ENCODE assay signal across 17 cellular contexts in the genomic region with DNA sequence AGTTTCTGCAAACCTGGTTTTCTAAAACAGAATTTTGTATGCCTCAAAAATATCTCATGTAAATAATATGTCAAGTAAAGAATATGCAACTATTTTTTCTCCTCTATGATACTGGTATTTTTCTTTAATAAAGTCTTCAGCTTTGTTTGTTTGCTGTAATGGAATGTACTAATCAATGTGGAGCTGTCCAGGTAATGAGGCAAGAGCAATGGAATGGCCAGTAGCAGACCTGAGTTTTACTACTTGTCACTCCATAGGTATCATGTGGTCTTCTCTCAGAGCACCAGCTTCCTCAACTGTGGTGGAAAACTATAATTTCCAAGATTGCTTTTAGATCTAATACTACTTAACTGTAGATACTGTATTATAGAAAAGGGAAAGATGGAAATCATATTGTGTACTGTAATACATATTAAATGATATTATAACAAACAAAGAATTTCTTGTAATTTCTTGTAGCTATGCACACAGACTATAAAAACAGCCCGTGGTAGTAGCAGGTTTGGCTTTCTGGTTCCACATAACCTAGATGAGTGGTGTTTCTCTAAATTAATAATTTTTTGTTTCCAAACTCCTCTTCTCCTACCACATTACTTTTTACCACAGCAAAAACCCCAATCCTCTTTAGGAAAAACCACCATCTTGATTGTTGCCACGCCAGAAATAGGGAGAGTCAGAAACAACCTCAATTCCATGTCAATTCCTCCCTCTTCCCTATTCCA.
A peak's percentile ranks its signal among the peaks of the same experiment; 100 is the strongest.
DNase-seq lines count a peak whose midpoint lies in the region; ATAC-seq lines count a peak whose summit lies in the region.
"Had no signal": no experiment of that assay in that cellular context is flagged by ENCODE, and none has a peak within 500 bp of the region (broad histone marks: within the 10 kb centered on the region; RNA-seq: fewer than 3 reads in every experiment).

No MANE protein-coding gene starts in this region.

- H3K27me3 Mint-ChIP-seq in activated CD4-positive, alpha-beta T cell treated with anti-CD3 and anti-CD28 coated beads for 36 hours, result no peaks in the 10 kb centered on the region
- H3K27me3 Mint-ChIP-seq in activated CD4-positive, alpha-beta memory T cell treated with anti-CD3 and anti-CD28 coated beads, Interleukin-2, amount 10 ng/mL, durations not matched to agents 7 days and 5 days, result no peaks in the 10 kb centered on the region
- no peaks in the 10 kb centered on the region for H3K27me3 Mint-ChIP-seq in immature natural killer cell (ENCODE audit: low read depth in 3 of 3)
- H3K27me3 Mint-ChIP-seq: activated naive CD4-positive, alpha-beta T cell treated with anti-CD3 and anti-CD28 coated beads, Interleukin-2, amount 50 U/mL, for 24 hours had no signal

- CTCF ChIA-PET in activated CD4-positive, alpha-beta T cell treated with anti-CD3 and anti-CD28 coated beads for 36 hours (lab: Charles Lee), result interaction anchor here (1.9 kb wide), 1 partner anchor 43 kb away, joined by 5 read pairs; no protein-coding TSS in a partner anchor
- CTCF ChIA-PET in activated CD4-positive, alpha-beta memory T cell treated with anti-CD3 and anti-CD28 coated beads, Interleukin-2, amount 10 ng/mL, durations not matched to agents 7 days and 5 days (lab: Charles Lee), result interaction anchor here (0.6 to 1.5 kb wide), 2 partner anchors 12 to 249 kb away, joined by 3 to 6 read pairs; no protein-coding TSS in a partner anchor

- peak; percentile 44 for ATAC-seq in activated CD4-positive, alpha-beta T cell treated with anti-CD3 and anti-CD28 coated beads for 36 hours
- peak; percentile 21 for ATAC-seq in HG02610 (IDR thresholded peaks at IDR 0.05; ENCODE audit: unreplicated experiment)
- ATAC-seq in GM21423 (IDR thresholded peaks at IDR 0.05; ENCODE audit: unreplicated experiment), result no peak

- H3K9me3 Mint-ChIP-seq in activated CD4-positive, alpha-beta T cell treated with anti-CD3 and anti-CD28 coated beads for 36 hours (ENCODE audit: low read depth), result no peaks in the 10 kb centered on the region
- peaks cover 6% of the 10 kb centered on the region for H3K9me3 Mint-ChIP-seq in activated CD4-positive, alpha-beta memory T cell treated with anti-CD3 and anti-CD28 coated beads, Interleukin-2, amount 10 ng/mL, durations not matched to agents 7 days and 5 days
- H3K9me3 Mint-ChIP-seq in immature natural killer cell, result no peaks in the 10 kb centered on the region
- H3K9me3 Mint-ChIP-seq: activated naive CD4-positive, alpha-beta T cell treated with anti-CD3 and anti-CD28 coated beads, Interleukin-2, amount 50 U/mL, for 24 hours; stimulated activated naive B cell treated with anti-CD40 and anti-IgM and Interleukin-4, amounts not matched to agents 10 μg/mL and 1 μg/mL and 100 μg/mL, for 72 hours had no signal

- peaks cover 12% of the 10 kb centered on the region for H3K4me1 Mint-ChIP-seq in activated CD4-positive, alpha-beta T cell treated with anti-CD3 and anti-CD28 coated beads for 36 hours
- H3K4me1 Mint-ChIP-seq in activated CD4-positive, alpha-beta memory T cell treated with anti-CD3 and anti-CD28 coated beads, Interleukin-2, amount 10 ng/mL, durations not matched to agents 7 days and 5 days, result peaks cover 26% of the 10 kb centered on the region
- peaks cover 47 to 82% of the 10 kb centered on the region in 2 donors for H3K4me1 Mint-ChIP-seq in immature natural killer cell

- DNase-seq in activated CD4-positive, alpha-beta T cell treated with anti-CD3 and anti-CD28 coated beads for 36 hours, result no peak
- DNase-seq in activated CD4-positive, alpha-beta T cell treated with anti-CD3 and anti-CD28 coated beads, Interleukin-2, amount 50 U/mL, for 48 hours, result no peak
- DNase-seq in activated CD4-positive, alpha-beta memory T cell treated with anti-CD3 and anti-CD28 coated beads, Interleukin-2, amount 10 ng/mL, durations not matched to agents 7 days and 5 days, result no peak
- DNase-seq in immature natural killer cell (no peak), NCI-H526 (lab: John Stamatoyannopoulos, UW) (no peak)
- no peak for DNase-seq in stimulated activated CD4-positive, alpha-beta T cell treated with anti-CD3 and anti-CD28 coated beads, Interleukin-4, amount 100 ng/mL, for 4 hours
- DNase-seq: brain microvascular endothelial cell; DMS 273 treated with DMSO at 0.1 percent for 48 hours; foreskin keratinocyte; GDM1; midbrain; NCI-H1694; stimulated activated naive B cell treated with anti-CD40 and anti-IgM and Interleukin-4, amounts not matched to agents 10 μg/mL and 1 μg/mL and 100 μg/mL, for 72 hours; WERI-Rb-1 had no signal

- intact Hi-C loops in activated CD4-positive, alpha-beta T cell treated with anti-CD3 and anti-CD28 coated beads for 36 hours (cut with DNase I, micrococcal nuclease), result no loop called here

- H3K27ac Mint-ChIP-seq in activated CD4-positive, alpha-beta T cell treated with anti-CD3 and anti-CD28 coated beads for 36 hours, result peak overlapping the region; percentile 16
- H3K27ac Mint-ChIP-seq in activated CD4-positive, alpha-beta memory T cell treated with anti-CD3 and anti-CD28 coated beads, Interleukin-2, amount 10 ng/mL, durations not matched to agents 7 days and 5 days, result peak overlapping the region; percentile 75
- H3K27ac Mint-ChIP-seq in immature natural killer cell, result peak overlapping the region; percentile 81 to 93 (median 88)
- H3K27ac Mint-ChIP-seq: stimulated activated naive B cell treated with anti-CD40 and anti-IgM and Interleukin-4, amounts not matched to agents 10 μg/mL and 1 μg/mL and 100 μg/mL, for 72 hours had no signal

- H3K4me3 Mint-ChIP-seq in activated CD4-positive, alpha-beta T cell treated with anti-CD3 and anti-CD28 coated beads for 36 hours, result no peak overlapping the region
- H3K4me3 Mint-ChIP-seq in activated CD4-positive, alpha-beta memory T cell treated with anti-CD3 and anti-CD28 coated beads, Interleukin-2, amount 10 ng/mL, durations not matched to agents 7 days and 5 days, result peak overlapping the region; percentile 16
- H3K4me3 Mint-ChIP-seq in immature natural killer cell, result peak overlapping the region; percentile 55 to 80 (median 69)
- H3K4me3 Mint-ChIP-seq: activated naive CD4-positive, alpha-beta T cell treated with anti-CD3 and anti-CD28 coated beads, Interleukin-2, amount 50 U/mL, for 24 hours; stimulated activated naive B cell treated with anti-CD40 and anti-IgM and Interleukin-4, amounts not matched to agents 10 μg/mL and 1 μg/mL and 100 μg/mL, for 72 hours had no signal

- POLR2A ChIA-PET in activated CD4-positive, alpha-beta T cell treated with anti-CD3 and anti-CD28 coated beads for 36 hours (lab: Charles Lee), result no interaction called here
- POLR2A ChIA-PET in activated CD4-positive, alpha-beta memory T cell treated with anti-CD3 and anti-CD28 coated beads, Interleukin-2, amount 10 ng/mL, durations not matched to agents 7 days and 5 days (lab: Charles Lee), result interaction anchor here (1.2 to 1.8 kb wide), 4 partner anchors 31 to 248 kb away, joined by 4 to 9 read pairs (median 6); partner anchors contain the start of genes ABCD2 and KIF21A

- peaks cover 5% of the 10 kb centered on the region for H3K36me3 Mint-ChIP-seq in activated CD4-positive, alpha-beta T cell treated with anti-CD3 and anti-CD28 coated beads for 36 hours (ENCODE audit: low read depth)
- H3K36me3 Mint-ChIP-seq in activated CD4-positive, alpha-beta memory T cell treated with anti-CD3 and anti-CD28 coated beads, Interleukin-2, amount 10 ng/mL, durations not matched to agents 7 days and 5 days (ENCODE audit: low read depth), result peaks cover 13% of the 10 kb centered on the region
- H3K36me3 Mint-ChIP-seq in immature natural killer cell, result peaks cover 0 to 3% (median 3%) of the 10 kb centered on the region in 3 donors
- H3K36me3 Mint-ChIP-seq: stimulated activated naive B cell treated with anti-CD40 and anti-IgM and Interleukin-4, amounts not matched to agents 10 μg/mL and 1 μg/mL and 100 μg/mL, for 72 hours had no signal

Comparison
In these comparisons a context has a peak if more than half of its experiments do, and no peak if none do; other contexts are left out.
1. H3K27ac Mint-ChIP-seq: peak in every context shown above with its lines; median percentile 88 in immature natural killer cell; 75 in activated CD4-positive, alpha-beta memory T cell treated with anti-CD3 and anti-CD28 coated beads, Interleukin-2, amount 10 ng/mL, durations not matched to agents 7 days and 5 days; 16 in activated CD4-positive, alpha-beta T cell treated with anti-CD3 and anti-CD28 coated beads for 36 hours.